In genomic region chr1:235325139-235325538, GRCh38 we compare ENCODE assay signal across 10 cellular contexts. TPM values are rescaled to one million over a fixed set of nuclear protein-coding genes. Genes with fewer than 3 reads are reported as not detected.
DNase-seq lines count a peak whose midpoint lies in the region; FAIRE-seq and TF ChIP-seq lines count a peak whose summit lies in the region.
"Had no signal": no experiment of that assay in that cellular context is flagged by ENCODE, and none has a peak within 500 bp of the region (broad histone marks: within the 10 kb centered on the region; RNA-seq: fewer than 3 reads in every experiment).

No MANE protein-coding gene starts in this region.

- H3K27me3 ChIP-seq in ACC112 (ENCODE audit: insufficient read depth, low read length) (no peaks in the 10 kb centered on the region), astrocyte (ENCODE audit: insufficient read depth, low read length) (no peaks in the 10 kb centered on the region)
- H3K27me3 ChIP-seq: right atrium auricular region had no signal

- no peak for FAIRE-seq in astrocyte (lab: Jason Lieb, UNC)

- H3K4me1 Mint-ChIP-seq in HFFc6 (ENCODE audit: low read depth): peaks cover 40% of the 10 kb centered on the region
- H3K4me1 Mint-ChIP-seq in astrocyte (ENCODE audit: low read depth, unreplicated experiment): peaks cover 6% of the 10 kb centered on the region
- peaks cover 25% of the 10 kb centered on the region for H3K4me1 Mint-ChIP-seq in mesothelial cell of epicardium

- H3K27ac ChIP-seq in ACC112 (ENCODE audit: low read depth, low read length) (no peak overlapping the region), astrocyte (ENCODE audit: low read depth, low read length) (no peak overlapping the region)
- H3K27ac ChIP-seq: right atrium auricular region had no signal

- H3K36me3 ChIP-seq in ACC112 (ENCODE audit: insufficient read depth, low read length): no peaks in the 10 kb centered on the region; the same call in 1 of the 2 replicates
- no peaks in the 10 kb centered on the region for H3K36me3 ChIP-seq in astrocyte (ENCODE audit: insufficient read depth, low read length)
- H3K36me3 ChIP-seq: right atrium auricular region had no signal

- H3K9ac ChIP-seq in astrocyte (ENCODE audit: low read length): peak overlapping the region; percentile 97

- H3K4me3 Mint-ChIP-seq in HFFc6 (peak overlapping the region; percentile 97; the same call in 1 of the 2 replicates), astrocyte (ENCODE audit: unreplicated experiment) (peak overlapping the region; percentile 100), mesothelial cell of epicardium (peak overlapping the region; percentile 93)

- no peaks in the 10 kb centered on the region for H3K9me3 ChIP-seq in astrocyte (ENCODE audit: insufficient read depth, low read depth, low read length)
- H3K9me3 ChIP-seq: right atrium auricular region had no signal

- no peaks in the 10 kb centered on the region for H3K9me3 Mint-ChIP-seq in HFFc6
- H3K9me3 Mint-ChIP-seq in astrocyte (ENCODE audit: unreplicated experiment): no peaks in the 10 kb centered on the region
- no peaks in the 10 kb centered on the region for H3K9me3 Mint-ChIP-seq in mesothelial cell of epicardium

- no peak overlapping the region for H2AFZ ChIP-seq in ACC112 (ENCODE audit: low read length, unreplicated experiment)
- no peak overlapping the region for H2AFZ ChIP-seq in astrocyte (ENCODE audit: low read depth, low read length)

- no peak for TF ChIP-seq CTCF in HFFc6 (IDR thresholded peaks at IDR 0.05)
- TF ChIP-seq CTCF in astrocyte (IDR thresholded peaks at IDR 0.05; ENCODE audit: insufficient read depth, low read depth, low read length): no peak
- no peak for TF ChIP-seq CTCF in mesothelial cell of epicardium (IDR thresholded peaks at IDR 0.05; ENCODE audit: unreplicated experiment)

- DNase-seq in HFFc6: no peak
- DNase-seq in astrocyte (ENCODE audit: low read depth): no peak
- no peak for DNase-seq in mesothelial cell of epicardium (ENCODE audit: low spot score in 2 of 2, unreplicated experiment in 2 of 2)
- no peak for DNase-seq in SW 1271 (lab: John Stamatoyannopoulos, UW)
- no peak for DNase-seq in activated gamma-delta T cell treated with Interleukin-2 at 50 U/mL for 16 hours
- no peak for DNase-seq in mucosa of gallbladder (ENCODE audit: low spot score)
- no peak for DNase-seq in NCI-H510A (lab: John Stamatoyannopoulos, UW)
- DNase-seq: NCI-H446 had no signal

- peak overlapping the region; percentile 88 for H3K4me3 ChIP-seq in ACC112 (ENCODE audit: low read depth, low read length)
- H3K4me3 ChIP-seq in astrocyte (ENCODE audit: insufficient read depth, low read depth, low read length): no peak overlapping the region
- H3K4me3 ChIP-seq: right atrium auricular region had no signal

- H3K79me2 ChIP-seq in ACC112 (ENCODE audit: control insufficient read depth, insufficient read depth, low read length, unreplicated experiment) (peaks cover 83% of the 10 kb centered on the region), astrocyte (ENCODE audit: insufficient read depth, low read length) (peaks cover 88% of the 10 kb centered on the region)

- H3K4me2 ChIP-seq in astrocyte (ENCODE audit: low read length): peak overlapping the region; percentile 94

- H3K36me3 Mint-ChIP-seq in HFFc6 (ENCODE audit: low read depth): peaks cover 25% of the 10 kb centered on the region
- peaks cover 6% of the 10 kb centered on the region for H3K36me3 Mint-ChIP-seq in astrocyte (ENCODE audit: low read depth, unreplicated experiment)
- H3K36me3 Mint-ChIP-seq in mesothelial cell of epicardium: peaks cover 10% of the 10 kb centered on the region

- peaks cover 68% of the 10 kb centered on the region for H4K20me1 ChIP-seq in astrocyte (ENCODE audit: insufficient read depth, low read length)

- peaks cover 23% of the 10 kb centered on the region for H3K4me1 ChIP-seq in ACC112 (ENCODE audit: control insufficient read depth, insufficient read depth, low read length, unreplicated experiment)
- peaks cover 14% of the 10 kb centered on the region for H3K4me1 ChIP-seq in astrocyte (ENCODE audit: insufficient read depth, low read length)

- H3K27me3 Mint-ChIP-seq in HFFc6 (ENCODE audit: insufficient read depth): peaks cover 2% of the 10 kb centered on the region; the same call in 1 of the 2 replicates
- no peaks in the 10 kb centered on the region for H3K27me3 Mint-ChIP-seq in astrocyte (ENCODE audit: low read depth, unreplicated experiment)
- no peaks in the 10 kb centered on the region for H3K27me3 Mint-ChIP-seq in mesothelial cell of epicardium (ENCODE audit: low read depth)

- peak overlapping the region; percentile 12; the same call in 1 of the 2 replicates for H3K27ac Mint-ChIP-seq in HFFc6
- H3K27ac Mint-ChIP-seq in astrocyte (ENCODE audit: unreplicated experiment): no peak overlapping the region
- no peak overlapping the region for H3K27ac Mint-ChIP-seq in mesothelial cell of epicardium

RNA-seq across cellular contexts. Expression of gene ARID4B, which starts 2.8 kb away (rescaled TPM):
- total RNA-seq in HFFc6 (2021; fragmentation: NEBNext Ultra II Directional; extraction: Animal tissue kit (Norgen Biotek cat#: 25700)): 10 to 100 TPM; 19.4 to 22.8 (median 20.5) TPM
- total RNA-seq in astrocyte (35.9 and 38.6 TPM in 2 replicates), mesothelial cell of epicardium (68.3 to 71.5 TPM (median 68.7 TPM) in 3 replicates), mucosa of gallbladder (39.9 TPM)

RNA-seq across cellular contexts. Expression of gene GGPS1, which starts 3.2 kb away (rescaled TPM):
- 10 to 100 TPM; 24.9 to 31.0 (median 26.7) TPM for total RNA-seq in HFFc6 (2021; fragmentation: NEBNext Ultra II Directional; extraction: Animal tissue kit (Norgen Biotek cat#: 25700))
- total RNA-seq in astrocyte (34.8 and 39.1 TPM in 2 replicates), mesothelial cell of epicardium (25.9 to 37.8 TPM (median 30.2 TPM) in 3 replicates), mucosa of gallbladder (34.5 TPM)

RNA-seq across cellular contexts. Expression of gene TBCE, which starts 42.1 kb away (rescaled TPM):
- 10 to 100 TPM; 20.0 to 29.4 (median 26.0) TPM for total RNA-seq in HFFc6 (2021; fragmentation: NEBNext Ultra II Directional; extraction: Animal tissue kit (Norgen Biotek cat#: 25700))
- 28.3 and 36.3 TPM in 2 replicates for total RNA-seq in astrocyte
- total RNA-seq in mesothelial cell of epicardium: 29.5 to 35.5 TPM (median 32.0 TPM) in 3 replicates
- 21.4 TPM for total RNA-seq in mucosa of gallbladder
